ENCODE assay signal across 8 cellular contexts in the genomic region with DNA sequence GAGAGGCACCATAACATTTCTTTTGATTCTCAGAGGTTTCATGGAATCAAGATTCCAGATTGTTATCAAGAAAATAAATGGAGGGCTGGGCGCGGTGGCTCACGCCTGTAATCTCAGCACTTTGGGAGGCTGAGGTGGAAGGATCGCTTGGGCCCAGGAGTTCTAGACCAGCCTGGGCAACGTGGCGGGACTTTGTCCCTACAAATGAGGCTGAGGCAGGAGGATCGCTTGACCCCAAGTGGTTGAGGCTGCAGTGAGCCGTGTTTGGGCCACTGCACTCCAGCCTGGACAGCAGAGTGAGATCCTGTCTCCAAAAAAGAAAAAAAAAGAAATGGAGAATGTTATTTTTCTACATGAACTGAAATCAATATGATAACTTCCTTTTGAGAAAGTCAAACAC. TPM values are rescaled to one million over a fixed set of nuclear protein-coding genes. Genes with fewer than 3 reads are reported as not detected.
DNase-seq lines count a peak whose midpoint lies in the region; ATAC-seq and TF ChIP-seq lines count a peak whose summit lies in the region.

No MANE protein-coding gene starts in this region.

- TF ChIP-seq RAD21 in SK-N-SH (IDR thresholded peaks at IDR 0.05; ENCODE audit: low read length): no peak

- no peak for DNase-seq in SK-N-SH
- DNase-seq in activated T-helper 1 cell treated with anti-CD3 and anti-CD28 coated beads, Interleukin-12 subunit alpha, Interleukin-12 subunit beta, Interleukin-2, Interleukin-4 antibody, amounts not matched to agents 30 ng/mL and 10 ng/mL and 1 ng/mL, durations not matched to agents 14 hours and 24 hours and 36 hours (ENCODE audit: low spot score): no peak
- no peak for DNase-seq in stimulated activated naive B cell treated with anti-CD40 and anti-IgM and Interleukin-4, amounts not matched to agents 10 μg/mL and 1 μg/mL and 100 μg/mL, for 72 hours
- DNase-seq in effector CD8-positive, alpha-beta T cell (lab: John Stamatoyannopoulos, UW): no peak
- DNase-seq in occipital lobe (lab: John Stamatoyannopoulos, UW): no peak

- no peaks in the 10 kb centered on the region for H3K27me3 Mint-ChIP-seq in activated T-helper 1 cell treated with anti-CD3 and anti-CD28 coated beads, Interleukin-12 subunit alpha, Interleukin-12 subunit beta, Interleukin-2, Interleukin-4 antibody, amounts not matched to agents 30 ng/mL and 10 ng/mL and 1 ng/mL, durations not matched to agents 14 hours and 24 hours and 36 hours (ENCODE audit: insufficient read depth)
- H3K27me3 Mint-ChIP-seq in stimulated activated naive B cell treated with anti-CD40 and anti-IgM and Interleukin-4, amounts not matched to agents 10 μg/mL and 1 μg/mL and 100 μg/mL, for 72 hours: no peaks in the 10 kb centered on the region

- H3K9me3 ChIP-seq in SK-N-SH: no peaks in the 10 kb centered on the region
- H3K9me3 ChIP-seq in iPS-18c (ENCODE audit: control insufficient read depth, insufficient read depth, low read length): no peaks in the 10 kb centered on the region

- POLR2A ChIA-PET in SK-N-SH (lab: Yijun Ruan, JAX): no interaction called here

- H4K20me1 ChIP-seq in SK-N-SH (ENCODE audit: insufficient read depth): peaks cover 69% of the 10 kb centered on the region

- H3K9me2 ChIP-seq in SK-N-SH: no peaks in the 10 kb centered on the region

- intact Hi-C loops in activated T-helper 1 cell treated with anti-CD3 and anti-CD28 coated beads, Interleukin-12 subunit alpha, Interleukin-12 subunit beta, Interleukin-2, Interleukin-4 antibody, amounts not matched to agents 30 ng/mL and 10 ng/mL and 1 ng/mL, durations not matched to agents 14 hours and 24 hours and 36 hours (cut with micrococcal nuclease): loop anchor here (2.0 to 10.0 kb wide), 4 partner anchors 157 to 1725 kb away; a partner anchor contains a TSS

- H3K9ac ChIP-seq in SK-N-SH: peak overlapping the region; percentile 99

- no peaks in the 10 kb centered on the region for H3K9me3 Mint-ChIP-seq in activated T-helper 1 cell treated with anti-CD3 and anti-CD28 coated beads, Interleukin-12 subunit alpha, Interleukin-12 subunit beta, Interleukin-2, Interleukin-4 antibody, amounts not matched to agents 30 ng/mL and 10 ng/mL and 1 ng/mL, durations not matched to agents 14 hours and 24 hours and 36 hours
- H3K9me3 Mint-ChIP-seq in stimulated activated naive B cell treated with anti-CD40 and anti-IgM and Interleukin-4, amounts not matched to agents 10 μg/mL and 1 μg/mL and 100 μg/mL, for 72 hours: peaks cover 3% of the 10 kb centered on the region in 2 donors

- H3K4me2 ChIP-seq in SK-N-SH: peak overlapping the region; percentile 90

- H3K4me3 Mint-ChIP-seq in activated T-helper 1 cell treated with anti-CD3 and anti-CD28 coated beads, Interleukin-12 subunit alpha, Interleukin-12 subunit beta, Interleukin-2, Interleukin-4 antibody, amounts not matched to agents 30 ng/mL and 10 ng/mL and 1 ng/mL, durations not matched to agents 14 hours and 24 hours and 36 hours: peak overlapping the region; percentile 96
- peak overlapping the region; percentile 95 to 96 for H3K4me3 Mint-ChIP-seq in stimulated activated naive B cell treated with anti-CD40 and anti-IgM and Interleukin-4, amounts not matched to agents 10 μg/mL and 1 μg/mL and 100 μg/mL, for 72 hours

- peaks cover 52% of the 10 kb centered on the region for H3K4me1 Mint-ChIP-seq in activated T-helper 1 cell treated with anti-CD3 and anti-CD28 coated beads, Interleukin-12 subunit alpha, Interleukin-12 subunit beta, Interleukin-2, Interleukin-4 antibody, amounts not matched to agents 30 ng/mL and 10 ng/mL and 1 ng/mL, durations not matched to agents 14 hours and 24 hours and 36 hours (ENCODE audit: low read depth)
- H3K4me1 Mint-ChIP-seq in stimulated activated naive B cell treated with anti-CD40 and anti-IgM and Interleukin-4, amounts not matched to agents 10 μg/mL and 1 μg/mL and 100 μg/mL, for 72 hours: peaks cover 18 to 31% of the 10 kb centered on the region in 2 donors

- H3K27ac ChIP-seq in SK-N-SH (ENCODE audit: low read depth in 2 of 2, low read length in 1 of 2): peak overlapping the region in 1 of 2 experiments; percentile 93; a peak in 1 of 4 replicates

- peaks cover 41% of the 10 kb centered on the region for H3K36me3 Mint-ChIP-seq in activated T-helper 1 cell treated with anti-CD3 and anti-CD28 coated beads, Interleukin-12 subunit alpha, Interleukin-12 subunit beta, Interleukin-2, Interleukin-4 antibody, amounts not matched to agents 30 ng/mL and 10 ng/mL and 1 ng/mL, durations not matched to agents 14 hours and 24 hours and 36 hours (ENCODE audit: low read depth)
- H3K36me3 Mint-ChIP-seq in stimulated activated naive B cell treated with anti-CD40 and anti-IgM and Interleukin-4, amounts not matched to agents 10 μg/mL and 1 μg/mL and 100 μg/mL, for 72 hours: peaks cover 28 to 47% of the 10 kb centered on the region in 2 donors

- CTCF ChIA-PET in SK-N-SH (lab: Yijun Ruan, JAX): interaction anchor here (1.1 to 1.6 kb wide), 3 partner anchors 60 to 140 kb away, joined by 3 to 6 read pairs (median 4); no protein-coding TSS in a partner anchor

- no peak for TF ChIP-seq CTCF in SK-N-SH (IDR thresholded peaks at IDR 0.05)

- H3K36me3 ChIP-seq in SK-N-SH (replicated peaks in 1 of 2; ENCODE audit: control insufficient read depth in 1 of 2, insufficient read depth in 2 of 2, low read length in 1 of 2): peaks cover 14 to 24% of the 10 kb centered on the region in 2 experiments

- peaks cover 93% of the 10 kb centered on the region for H3K79me2 ChIP-seq in SK-N-SH (ENCODE audit: insufficient read depth)

- no peaks in the 10 kb centered on the region for H3K27me3 ChIP-seq in SK-N-SH (ENCODE audit: insufficient read depth)

- H2AFZ ChIP-seq in SK-N-SH (ENCODE audit: low read depth): no peak overlapping the region

- 19% methylated on average over 8 of the region's 8 CpGs for WGBS in SK-N-SH (ENCODE audit: low lambda C conversion rate)

- peak overlapping the region; percentile 83 to 93 for H3K4me3 ChIP-seq in SK-N-SH (ENCODE audit: low read depth in 2 of 2, low read length in 1 of 2)
- H3K4me3 ChIP-seq in iPS-18c (ENCODE audit: insufficient read depth, low read depth, low read length): peak overlapping the region; percentile 76; the same call in 1 of the 2 replicates

- peak overlapping the region; percentile 98 for H3K27ac Mint-ChIP-seq in activated T-helper 1 cell treated with anti-CD3 and anti-CD28 coated beads, Interleukin-12 subunit alpha, Interleukin-12 subunit beta, Interleukin-2, Interleukin-4 antibody, amounts not matched to agents 30 ng/mL and 10 ng/mL and 1 ng/mL, durations not matched to agents 14 hours and 24 hours and 36 hours
- no peak overlapping the region for H3K27ac Mint-ChIP-seq in stimulated activated naive B cell treated with anti-CD40 and anti-IgM and Interleukin-4, amounts not matched to agents 10 μg/mL and 1 μg/mL and 100 μg/mL, for 72 hours

- TF ChIP-seq EP300 in SK-N-SH (IDR thresholded peaks at IDR 0.05; ENCODE audit: borderline replicate concordance in 1 of 2, low read depth in 1 of 2, low read length in 1 of 2): no peak

- peaks cover 13 to 25% of the 10 kb centered on the region in 2 experiments; a peak in 3 of 4 replicates for H3K4me1 ChIP-seq in SK-N-SH (ENCODE audit: control insufficient read depth in 1 of 2, insufficient read depth in 2 of 2, low read depth in 1 of 2, low read length in 1 of 2)

- ATAC-seq in SK-N-SH treated with all-trans-retinoic acid at 6 μM for 48 hours (no peak), GM21423 (IDR thresholded peaks at IDR 0.05; ENCODE audit: unreplicated experiment) (no peak)
- no peak for ATAC-seq in stimulated activated naive B cell treated with anti-CD40 and anti-IgM and Interleukin-4, amounts not matched to agents 10 μg/mL and 1 μg/mL and 100 μg/mL, for 72 hours (replicated peaks)

- H3F3A ChIP-seq in SK-N-SH (replicated peaks; ENCODE audit: insufficient read depth): peaks cover 4% of the 10 kb centered on the region

TF ChIP-seq in SK-N-SH, 30 proteins besides CTCF, POLR2A, EP300 and RAD21:
- TF ChIP-seq GATA2 (CRISPR knock-in tag; IDR thresholded peaks at IDR 0.05) (no peak), MXI1 (IDR thresholded peaks at IDR 0.05; ENCODE audit: low read depth, low read length) (no peak), RXRA (IDR thresholded peaks at IDR 0.05; ENCODE audit: borderline replicate concordance, low read depth) (no peak), TCF12 (IDR thresholded peaks at IDR 0.05) (no peak)

TF ChIP-seq in SK-N-SH treated with all-trans-retinoic acid at 6 μM for 48 hours, 23 proteins besides CTCF, POLR2A, EP300 and RAD21 (continues in another document):
- TF ChIP-seq CSDC2 (CRISPR knock-in tag; IDR thresholded peaks at IDR 0.05): no peak
- no peak for TF ChIP-seq BACH2 (CRISPR knock-in tag; IDR thresholded peaks at IDR 0.05; ENCODE audit: borderline replicate concordance)
- no peak for TF ChIP-seq ARNTL (CRISPR knock-in tag; IDR thresholded peaks at IDR 0.05; ENCODE audit: borderline replicate concordance, low read depth)
- no peak for TF ChIP-seq ZC3H10 (CRISPR knock-in tag; IDR thresholded peaks at IDR 0.05)
- no peak for TF ChIP-seq ZNF8 (CRISPR knock-in tag; IDR thresholded peaks at IDR 0.05)
- no peak for TF ChIP-seq TCF4 (CRISPR knock-in tag; IDR thresholded peaks at IDR 0.05; ENCODE audit: borderline replicate concordance)
- TF ChIP-seq ISL1 (CRISPR knock-in tag; IDR thresholded peaks at IDR 0.05): no peak
- no peak for TF ChIP-seq ZNF70 (CRISPR knock-in tag; IDR thresholded peaks at IDR 0.05)
- no peak for TF ChIP-seq RARB (CRISPR knock-in tag; IDR thresholded peaks at IDR 0.05)
- TF ChIP-seq OSR1 (CRISPR knock-in tag; IDR thresholded peaks at IDR 0.05): no peak

RNA-seq across cellular contexts. Expression of a gene that starts 1.3 kb away (rescaled TPM):
- 39.8 and 68.9 TPM in 2 replicates for polyA plus RNA-seq in SK-N-SH (2012; rRNA removed)
- polyA plus RNA-seq in SK-N-SH (2012; cell fraction: cytosol; rRNA removed): 48.5 and 55.5 TPM in 2 replicates
- polyA plus RNA-seq in SK-N-SH (2012; cell fraction: nucleus; rRNA removed): 22.4 and 40.5 TPM in 2 replicates
- 51.6 and 53.7 TPM in 2 replicates for total RNA-seq in activated T-helper 1 cell treated with anti-CD3 and anti-CD28 coated beads, Interleukin-12 subunit alpha, Interleukin-12 subunit beta, Interleukin-2, Interleukin-4 antibody, amounts not matched to agents 30 ng/mL and 10 ng/mL and 1 ng/mL, durations not matched to agents 14 hours and 24 hours and 36 hours
- total RNA-seq in occipital lobe: 120 TPM

RNA-seq across cellular contexts. Expression of a gene that starts 1.7 kb away (rescaled TPM):
- polyA plus RNA-seq in SK-N-SH (2012; rRNA removed): 186 and 228 TPM in 2 replicates
- polyA plus RNA-seq in SK-N-SH (2012; cell fraction: cytosol; rRNA removed): 255 and 297 TPM in 2 replicates
- polyA plus RNA-seq in SK-N-SH (2012; cell fraction: nucleus; rRNA removed): 31.4 and 51.2 TPM in 2 replicates
- total RNA-seq in activated T-helper 1 cell treated with anti-CD3 and anti-CD28 coated beads, Interleukin-12 subunit alpha, Interleukin-12 subunit beta, Interleukin-2, Interleukin-4 antibody, amounts not matched to agents 30 ng/mL and 10 ng/mL and 1 ng/mL, durations not matched to agents 14 hours and 24 hours and 36 hours: 400 and 421 TPM in 2 replicates
- 89.1 TPM for total RNA-seq in occipital lobe
